Comparison of ENCODE assay signal across 1 cellular context in genomic region chr5:141604318-141604717, GRCh38.
TF ChIP-seq lines count a peak whose summit lies in the region.

No MANE protein-coding gene starts in this region.

TF ChIP-seq in A549, 52 proteins besides CTCF, POLR2A, EP300 and RAD21:
- TF ChIP-seq CEBPB (IDR thresholded peaks at IDR 0.05) (peak; percentile 82 to 90), FOSL2 (IDR thresholded peaks at IDR 0.05) (no peak), FOSL2 (CRISPR knock-in tag; IDR thresholded peaks at IDR 0.05) (peak; percentile 82), KDM1A (IDR thresholded peaks at IDR 0.05; ENCODE audit: low read depth) (no peak)
TF ChIP-seq in A549: peak in this region for 2.
